In the genomic region with DNA sequence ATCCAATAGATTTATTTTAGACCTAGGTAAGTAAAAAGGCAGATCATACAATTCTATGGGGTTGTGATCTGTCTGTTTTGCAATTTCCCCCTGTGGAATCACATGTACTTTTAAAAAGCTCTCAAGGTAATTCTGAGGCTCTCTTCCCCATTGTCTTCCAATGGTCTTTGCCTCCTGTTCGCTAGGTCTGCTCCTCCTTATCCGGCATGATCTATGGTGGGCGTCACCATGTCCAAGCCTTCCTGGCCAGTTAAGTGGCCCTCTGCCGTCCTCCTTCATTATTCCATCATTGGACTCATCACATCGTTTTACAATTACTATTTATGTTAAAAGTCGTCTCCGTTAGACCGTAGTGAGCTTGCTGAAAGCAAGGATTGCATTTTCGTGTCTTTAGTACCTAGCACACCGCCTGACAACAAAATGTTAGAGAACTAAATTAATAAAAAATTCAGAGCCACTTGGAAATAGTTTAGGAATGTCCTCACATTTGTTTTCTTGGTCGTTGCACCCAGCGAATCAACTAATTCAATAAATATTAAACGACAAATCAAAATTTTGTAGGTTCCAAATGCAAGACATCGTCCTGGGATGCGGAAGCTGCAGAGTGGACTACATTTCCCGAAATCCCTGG, we compare ENCODE assay signal across 8 cellular contexts. TPM values are rescaled to one million over a fixed set of nuclear protein-coding genes. Genes with fewer than 3 reads are reported as not detected.
DNase-seq lines count a peak whose midpoint lies in the region; ATAC-seq and TF ChIP-seq lines count a peak whose summit lies in the region.

No MANE protein-coding gene starts in this region.

- H3K4me3 ChIP-seq in PC-9 (peak overlapping the region; percentile 77), cardiac fibroblast (replicated peaks in 1 of 2; ENCODE audit: low read depth in 2 of 2, low read length in 2 of 2) (peak overlapping the region; percentile 65 to 92), liver (ENCODE audit: low read depth in 1 of 3, low read length in 3 of 3) (peak overlapping the region; percentile 44 to 98 (median 87)), thyroid gland (replicated peaks in 1 of 3) (peak overlapping the region in 2 of 3 donors; percentile 16 to 29)

- no peak for TF ChIP-seq POLR2A in thyroid gland (IDR thresholded peaks at IDR 0.05)

- peak overlapping the region; percentile 98 for H3K4me2 ChIP-seq in PC-9

- H3K27ac ChIP-seq in PC-9 (peak overlapping the region; percentile 41), liver (ENCODE audit: low read depth in 1 of 2, low read length in 2 of 2) (peak overlapping the region in 1 of 2 donors; percentile 11), thyroid gland (peak overlapping the region; percentile 8 to 93 (median 29))

- H3K4me1 ChIP-seq in PC-9 (replicated peaks; ENCODE audit: insufficient read depth) (peaks cover 23% of the 10 kb centered on the region), liver (ENCODE audit: control insufficient read depth in 4 of 4, insufficient read depth in 4 of 4, low read length in 3 of 4) (peaks cover 2 to 19% (median 13%) of the 10 kb centered on the region in 4 donors), thyroid gland (peaks cover 1 to 14% of the 10 kb centered on the region in 2 donors)

- H3K79me2 ChIP-seq in PC-9 (ENCODE audit: low read depth): peaks cover 26% of the 10 kb centered on the region

- H3K9me3 ChIP-seq in PC-9 (ENCODE audit: insufficient read depth, low read depth) (no peaks in the 10 kb centered on the region), liver (ENCODE audit: control insufficient read depth in 4 of 4, low read length in 3 of 4) (no peaks in the 10 kb centered on the region), thyroid gland (no peaks in the 10 kb centered on the region)

- H4K20me1 ChIP-seq in PC-9 (ENCODE audit: insufficient read depth): no peaks in the 10 kb centered on the region

- peaks cover 14% of the 10 kb centered on the region for H3F3A ChIP-seq in PC-9 (ENCODE audit: insufficient read depth, low read depth)

- no TSS peak for BruUV-seq in PC-9 (replicated peaks; lab: Mats Ljungman, UMichigan)

- H3K36me3 ChIP-seq in PC-9 (ENCODE audit: low read depth): no peaks in the 10 kb centered on the region
- H3K36me3 ChIP-seq in liver (ENCODE audit: control insufficient read depth in 4 of 4, insufficient read depth in 3 of 4, low read depth in 1 of 4, low read length in 3 of 4): no peaks in the 10 kb centered on the region
- no peaks in the 10 kb centered on the region for H3K36me3 ChIP-seq in thyroid gland

- peak overlapping the region in 1 of 2 donors; percentile 80 for H3K9ac ChIP-seq in liver (ENCODE audit: low read depth in 1 of 2, low read length in 2 of 2)

- TF ChIP-seq RAD21 in liver (IDR thresholded peaks at IDR 0.05): no peak

- CTCF ChIA-PET in PC-9 (lab: Charles Lee): no interaction called here

- H2AFZ ChIP-seq in PC-9: peak overlapping the region; percentile 97

- ATAC-seq in HG03064 (IDR thresholded peaks at IDR 0.05; ENCODE audit: low read depth, unreplicated experiment): peak; percentile 20
- ATAC-seq in GM21723 (IDR thresholded peaks at IDR 0.05; ENCODE audit: unreplicated experiment): no peak

- no peak for TF ChIP-seq CTCF in PC-9 (conservative IDR thresholded peaks at IDR 0.05)
- no peak for TF ChIP-seq CTCF in cardiac fibroblast (IDR thresholded peaks at IDR 0.05; ENCODE audit: low read depth, low read length)
- TF ChIP-seq CTCF in liver (IDR thresholded peaks at IDR 0.05; ENCODE audit: low read depth, low read length, missing input control): no peak
- peak in 1 of 6 experiments; percentile 2 for TF ChIP-seq CTCF in thyroid gland (IDR thresholded peaks at IDR 0.05)

- intact Hi-C loops in PC-9 (cut with micrococcal nuclease; ENCODE audit: unreplicated experiment) (loop anchor here (1.0 to 2.0 kb wide), 3 partner anchors 121 to 297 kb away; no protein-coding TSS in a partner anchor), thyroid gland (cut with DNase I) (no loop called here)

- POLR2A ChIA-PET in PC-9 (lab: Charles Lee; ENCODE audit: unreplicated experiment): interaction anchor here (0.7 kb wide), 1 partner anchor 20 kb away, joined by 8 read pairs; no protein-coding TSS in a partner anchor

- WGBS in liver: 10% methylated on average over 16 of the region's 16 CpGs
- 14 to 17% methylated on average over 16 of the region's 16 CpGs for WGBS in thyroid gland, 2 donors

- DNase-seq in NCI-H1436 (lab: John Stamatoyannopoulos, UW) (peak; percentile 21), NCI-H1436 treated with DMSO at 0.1 percent for 48 hours (lab: John Stamatoyannopoulos, UW) (no peak), PC-9 (peak; percentile 17 to 57), cardiac fibroblast (ENCODE audit: low read depth in 2 of 2) (peak; percentile 30 to 54), thyroid gland (peak; percentile 28 to 34)

- no peaks in the 10 kb centered on the region for H3K9me2 ChIP-seq in PC-9 (ENCODE audit: insufficient read depth)

- no peaks in the 10 kb centered on the region for H3K27me3 ChIP-seq in PC-9 (ENCODE audit: insufficient read depth, low read depth)
- H3K27me3 ChIP-seq in liver (ENCODE audit: control insufficient read depth in 4 of 4, insufficient read depth in 4 of 4, low read length in 3 of 4): no peaks in the 10 kb centered on the region
- H3K27me3 ChIP-seq in thyroid gland: no peaks in the 10 kb centered on the region

TF ChIP-seq in liver, 16 proteins besides CTCF, POLR2A, EP300 and RAD21:
- TF ChIP-seq, protein P1, sequence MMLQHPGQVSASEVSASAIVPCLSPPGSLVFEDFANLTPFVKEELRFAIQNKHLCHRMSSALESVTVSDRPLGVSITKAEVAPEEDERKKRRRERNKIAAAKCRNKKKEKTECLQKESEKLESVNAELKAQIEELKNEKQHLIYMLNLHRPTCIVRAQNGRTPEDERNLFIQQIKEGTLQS (IDR thresholded peaks at IDR 0.05): no peak
- TF ChIP-seq HNF4G (IDR thresholded peaks at IDR 0.05): no peak
- TF ChIP-seq, protein P2, sequence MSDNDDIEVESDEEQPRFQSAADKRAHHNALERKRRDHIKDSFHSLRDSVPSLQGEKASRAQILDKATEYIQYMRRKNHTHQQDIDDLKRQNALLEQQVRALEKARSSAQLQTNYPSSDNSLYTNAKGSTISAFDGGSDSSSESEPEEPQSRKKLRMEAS (IDR thresholded peaks at IDR 0.05): no peak
- no peak for TF ChIP-seq FOXA2 (IDR thresholded peaks at IDR 0.05)
- no peak for TF ChIP-seq SP1 (IDR thresholded peaks at IDR 0.05)

RNA-seq across cellular contexts. Expression of a gene that starts 2.2 kb away (rescaled TPM):
- 4.6 and 4.7 TPM in 2 replicates for total RNA-seq in PC-9 (2021)
- 1 to 10 TPM; 7.6 to 8.9 TPM for total RNA-seq in liver
- 1 to 10 TPM; 1.9 to 2.0 TPM for polyA plus RNA-seq in liver
- total RNA-seq in thyroid gland: 10 to 100 TPM; 26.9 to 45.9 (median 29.3) TPM

Comparison
In these comparisons a context has a peak if more than half of its experiments do, and no peak if none do; other contexts are left out.
1. H3K4me3 ChIP-seq: peak in every context shown above with its lines; median percentile 87 in liver; 78 in cardiac fibroblast; 77 in PC-9; 22 in thyroid gland.